In genomic region chr9:72948906-72949582, GRCh38 we compare ENCODE assay signal across 13 cellular contexts. TPM values are rescaled to one million over a fixed set of nuclear protein-coding genes. Genes with fewer than 3 reads are reported as not detected.
A peak's percentile ranks its signal among the peaks of the same experiment; 100 is the strongest.
DNase-seq lines count a peak whose midpoint lies in the region; TF ChIP-seq lines count a peak whose summit lies in the region.
"Had no signal": no experiment of that assay in that cellular context is flagged by ENCODE, and none has a peak within 500 bp of the region (broad histone marks: within the 10 kb centered on the region; RNA-seq: fewer than 3 reads in every experiment).

No MANE protein-coding gene starts in this region.

- no peaks in the 10 kb centered on the region for H3K36me3 ChIP-seq in esophagus muscularis mucosa
- no peaks in the 10 kb centered on the region for H3K36me3 ChIP-seq in mucosa of stomach (ENCODE audit: control insufficient read depth, insufficient read depth, low read length)
- H3K36me3 ChIP-seq in tibial artery: no peaks in the 10 kb centered on the region
- H3K36me3 ChIP-seq: BLaER1 treated with 17β-estradiol and CSF1 and Interleukin-3, amounts not matched to agents 10 nM and 100 nM had no signal

- TF ChIP-seq POLR2A in esophagus muscularis mucosa (IDR thresholded peaks at IDR 0.05; ENCODE audit: low read depth): no peak

- H3K4me3 ChIP-seq in esophagus muscularis mucosa (peak overlapping the region; percentile 6 to 38 (median 15)), mucosa of stomach (ENCODE audit: low read length) (no peak overlapping the region), tibial artery (peak overlapping the region; percentile 6 to 14)
- H3K4me3 ChIP-seq: BLaER1 treated with 17β-estradiol and CSF1 and Interleukin-3, amounts not matched to agents 10 nM and 100 nM had no signal

- peak overlapping the region in 2 of 4 donors; percentile 17 to 29 for H3K27ac ChIP-seq in esophagus muscularis mucosa (replicated peaks in 1 of 4)
- peak overlapping the region; percentile 40 to 64 for H3K27ac ChIP-seq in tibial artery
- H3K27ac ChIP-seq: BLaER1 treated with 17β-estradiol and CSF1 and Interleukin-3, amounts not matched to agents 10 nM and 100 nM; foreskin keratinocyte had no signal

- intact Hi-C loops in esophagus muscularis mucosa (cut with DNase I): no loop called here
- intact Hi-C loops in tibial artery (cut with DNase I; ENCODE audit: low total_unique reads): no loop called here

- H3K27me3 ChIP-seq in esophagus muscularis mucosa: no peaks in the 10 kb centered on the region
- no peaks in the 10 kb centered on the region for H3K27me3 ChIP-seq in mucosa of stomach (ENCODE audit: control insufficient read depth, insufficient read depth, low read length)
- no peaks in the 10 kb centered on the region for H3K27me3 ChIP-seq in tibial artery
- H3K27me3 ChIP-seq: BLaER1 treated with 17β-estradiol and CSF1 and Interleukin-3, amounts not matched to agents 10 nM and 100 nM had no signal

- H3K9me3 ChIP-seq in esophagus muscularis mucosa (no peaks in the 10 kb centered on the region), mucosa of stomach (ENCODE audit: control insufficient read depth, low read length) (no peaks in the 10 kb centered on the region), tibial artery (no peaks in the 10 kb centered on the region)
- H3K9me3 ChIP-seq: BLaER1 treated with 17β-estradiol and CSF1 and Interleukin-3, amounts not matched to agents 10 nM and 100 nM had no signal

- WGBS in esophagus muscularis mucosa: 55% methylated on average over 5 of the region's 5 CpGs

- DNase-seq in NCI-H748 treated with DMSO at 0.1 percent for 48 hours (lab: John Stamatoyannopoulos, UW) (peak; percentile 42), esophagus muscularis mucosa (ENCODE audit: extremely low spot score) (no peak), tibial artery (no peak), inferior parietal cortex (ENCODE audit: extremely low spot score) (no peak), COR-L47 (lab: John Stamatoyannopoulos, UW) (no peak), SIG-M5 (lab: John Stamatoyannopoulos, UW) (no peak)
- DNase-seq in stimulated activated CD8-positive, alpha-beta memory T cell treated with anti-CD3 and anti-CD28 coated beads, Interleukin-4, amount 100 ng/mL, for 48 hours: no peak
- DNase-seq: activated naive CD8-positive, alpha-beta T cell treated with anti-CD3 and anti-CD28 coated beads, Interleukin-2, amount 10 ng/mL, durations not matched to agents 7 days and 5 days; foreskin keratinocyte; NCI-H1436 had no signal

- TF ChIP-seq CTCF in esophagus muscularis mucosa (IDR thresholded peaks at IDR 0.05): no peak
- TF ChIP-seq CTCF in tibial artery (IDR thresholded peaks at IDR 0.05): no peak

- no peak for TF ChIP-seq EP300 in esophagus muscularis mucosa (IDR thresholded peaks at IDR 0.05)

- H3K4me1 ChIP-seq in esophagus muscularis mucosa: peaks cover 4 to 25% (median 16%) of the 10 kb centered on the region in 4 donors
- H3K4me1 ChIP-seq in mucosa of stomach (ENCODE audit: control insufficient read depth, insufficient read depth, low read length): peaks cover 23% of the 10 kb centered on the region
- peaks cover 0 to 21% (median 0%) of the 10 kb centered on the region in 4 donors for H3K4me1 ChIP-seq in tibial artery

- H3K9ac ChIP-seq in mucosa of stomach (ENCODE audit: low read length): peak overlapping the region; percentile 46
- H3K9ac ChIP-seq: BLaER1 treated with 17β-estradiol and CSF1 and Interleukin-3, amounts not matched to agents 10 nM and 100 nM had no signal

RNA-seq across cellular contexts. Expression of gene ALDH1A1, which starts 3.8 kb away (rescaled TPM):
- total RNA-seq in esophagus muscularis mucosa: 10 to 100 TPM; 66.4 to 97.5 (median 82.3) TPM
- total RNA-seq: G401 had no signal
